ENCODE assay signal across 18 cellular contexts in genomic region chr7:37062019-37062418, GRCh38.
DNase-seq lines count a peak whose midpoint lies in the region; ATAC-seq and TF ChIP-seq lines count a peak whose summit lies in the region.
"Had no signal": no experiment of that assay in that cellular context is flagged by ENCODE, and none has a peak within 500 bp of the region (broad histone marks: within the 10 kb centered on the region; RNA-seq: fewer than 3 reads in every experiment).

No MANE protein-coding gene starts in this region.

- peaks cover 40% of the 10 kb centered on the region for H3K36me3 Mint-ChIP-seq in activated CD4-positive, alpha-beta T cell treated with anti-CD3 and anti-CD28 coated beads for 36 hours (ENCODE audit: low read depth)
- H3K36me3 Mint-ChIP-seq in activated CD4-positive, alpha-beta T cell treated with anti-CD3 and anti-CD28 coated beads, Interleukin-2, amount 10 ng/mL, durations not matched to agents 7 days and 5 days (ENCODE audit: low read depth), result peaks cover 35% of the 10 kb centered on the region

- peak overlapping the region; percentile 23 for H3K27ac Mint-ChIP-seq in activated CD4-positive, alpha-beta T cell treated with anti-CD3 and anti-CD28 coated beads for 36 hours
- H3K27ac Mint-ChIP-seq in activated CD4-positive, alpha-beta T cell treated with anti-CD3 and anti-CD28 coated beads, Interleukin-2, amount 10 ng/mL, durations not matched to agents 7 days and 5 days, result no peak overlapping the region

- H3K79me2 ChIP-seq in neural cell (replicated peaks; ENCODE audit: insufficient read depth, low read length), result no peaks in the 10 kb centered on the region

- H3K27me3 Mint-ChIP-seq in activated CD4-positive, alpha-beta T cell treated with anti-CD3 and anti-CD28 coated beads for 36 hours, result no peaks in the 10 kb centered on the region
- H3K27me3 Mint-ChIP-seq in activated CD4-positive, alpha-beta T cell treated with anti-CD3 and anti-CD28 coated beads, Interleukin-2, amount 10 ng/mL, durations not matched to agents 7 days and 5 days, result no peaks in the 10 kb centered on the region

- peak overlapping the region; percentile 28 for H3K4me2 ChIP-seq in neural cell (ENCODE audit: low read length)
- H3K4me2 ChIP-seq: PC-9 had no signal

- no peaks in the 10 kb centered on the region for H3K27me3 ChIP-seq in neural cell (ENCODE audit: insufficient read depth, low read depth, low read length)

- no peaks in the 10 kb centered on the region for H3K36me3 ChIP-seq in neural cell (ENCODE audit: insufficient read depth, low read length)

- no peaks in the 10 kb centered on the region for H4K20me1 ChIP-seq in neural cell (ENCODE audit: insufficient read depth)

- TF ChIP-seq CTCF in astrocyte of the spinal cord (IDR thresholded peaks at IDR 0.05; ENCODE audit: low read depth, low read length) (no peak), neural cell (IDR thresholded peaks at IDR 0.05; ENCODE audit: poor library complexity, severe bottlenecking) (no peak)

- no peak overlapping the region for H3K4me3 Mint-ChIP-seq in activated CD4-positive, alpha-beta T cell treated with anti-CD3 and anti-CD28 coated beads for 36 hours
- H3K4me3 Mint-ChIP-seq in activated CD4-positive, alpha-beta T cell treated with anti-CD3 and anti-CD28 coated beads, Interleukin-2, amount 10 ng/mL, durations not matched to agents 7 days and 5 days, result no peak overlapping the region

- H3F3A ChIP-seq in neural cell (ENCODE audit: insufficient read depth, low read length, poor library complexity, severe bottlenecking), result peaks cover 11% of the 10 kb centered on the region

- CTCF ChIA-PET in activated CD4-positive, alpha-beta T cell treated with anti-CD3 and anti-CD28 coated beads for 36 hours (lab: Charles Lee), result no interaction called here
- CTCF ChIA-PET in activated CD4-positive, alpha-beta T cell treated with anti-CD3 and anti-CD28 coated beads, Interleukin-2, amount 10 ng/mL, durations not matched to agents 7 days and 5 days (lab: Charles Lee), result no interaction called here

- no peaks in the 10 kb centered on the region for H3K9me2 ChIP-seq in neural cell (ENCODE audit: insufficient read depth, low read length)

- no peak overlapping the region for H3K4me3 ChIP-seq in astrocyte of the spinal cord (ENCODE audit: low read depth, low read length)
- H3K4me3 ChIP-seq in neural cell (ENCODE audit: low read length), result peak overlapping the region; percentile 40
- H3K4me3 ChIP-seq: GM23248, PC-9 had no signal

- peak overlapping the region; percentile 5 for H2AFZ ChIP-seq in neural cell (ENCODE audit: low read depth, low read length)
- H2AFZ ChIP-seq: GM23248, PC-9 had no signal

- no peaks in the 10 kb centered on the region for H3K9me3 ChIP-seq in neural cell (ENCODE audit: low read length)

- H3K9me3 Mint-ChIP-seq in activated CD4-positive, alpha-beta T cell treated with anti-CD3 and anti-CD28 coated beads for 36 hours (ENCODE audit: low read depth), result peaks cover 3% of the 10 kb centered on the region
- peaks cover 3% of the 10 kb centered on the region for H3K9me3 Mint-ChIP-seq in activated CD4-positive, alpha-beta T cell treated with anti-CD3 and anti-CD28 coated beads, Interleukin-2, amount 10 ng/mL, durations not matched to agents 7 days and 5 days

- H3K27ac ChIP-seq in neural cell (ENCODE audit: low read length), result peak overlapping the region; percentile 76
- H3K27ac ChIP-seq: GM23248, HL-60, PC-9 had no signal

- intact Hi-C loops in activated CD4-positive, alpha-beta T cell treated with anti-CD3 and anti-CD28 coated beads for 36 hours (cut with DNase I, micrococcal nuclease), result loop anchor here in 1 of 2 experiments (10.0 kb wide), 1 partner anchor 337 kb away; the partner anchor contains the start of gene AOAH

- POLR2A ChIA-PET in activated CD4-positive, alpha-beta T cell treated with anti-CD3 and anti-CD28 coated beads for 36 hours (lab: Charles Lee), result no interaction called here
- POLR2A ChIA-PET in activated CD4-positive, alpha-beta T cell treated with anti-CD3 and anti-CD28 coated beads, Interleukin-2, amount 10 ng/mL, durations not matched to agents 7 days and 5 days (lab: Charles Lee), result no interaction called here

- peaks cover 38% of the 10 kb centered on the region for H3K4me1 Mint-ChIP-seq in activated CD4-positive, alpha-beta T cell treated with anti-CD3 and anti-CD28 coated beads for 36 hours
- peaks cover 12% of the 10 kb centered on the region for H3K4me1 Mint-ChIP-seq in activated CD4-positive, alpha-beta T cell treated with anti-CD3 and anti-CD28 coated beads, Interleukin-2, amount 10 ng/mL, durations not matched to agents 7 days and 5 days

- in situ Hi-C loops in astrocyte of the spinal cord (cut with HindIII; ENCODE audit: low sequenced_read_pairs), result no loop called here

- ATAC-seq in activated CD4-positive, alpha-beta T cell treated with anti-CD3 and anti-CD28 coated beads for 36 hours, result peak; percentile 20

- peak overlapping the region; percentile 2 for H3K9ac ChIP-seq in neural cell (ENCODE audit: low read length)
- H3K9ac ChIP-seq: GM23248 had no signal

- DNase-seq in activated CD4-positive, alpha-beta T cell treated with anti-CD3 and anti-CD28 coated beads for 36 hours, result no peak
- no peak for DNase-seq in activated CD4-positive, alpha-beta T cell treated with anti-CD3 and anti-CD28 coated beads, Interleukin-2, amount 10 ng/mL, durations not matched to agents 7 days and 5 days
- peak; percentile 34 for DNase-seq in M059J (ENCODE audit: low read depth)
- DNase-seq in astrocyte of the spinal cord (ENCODE audit: low read depth, low spot score), result peak; percentile 5
- no peak for DNase-seq in AG08395 (ENCODE audit: low spot score)
- no peak for DNase-seq in SKM-1 (lab: John Stamatoyannopoulos, UW; ENCODE audit: unreplicated experiment)
- no peak for DNase-seq in LoVo (ENCODE audit: low spot score)
- DNase-seq: C1 segment of cervical spinal cord, DMS79 treated with DMSO at 0.1 percent for 48 hours, GM23248, HCEC 1CT, MV-4-11, NCI-H1417 treated with DMSO at 0.1 percent for 48 hours, NCI-H1930, NCI-H748 treated with DMSO at 0.1 percent for 48 hours, PC-9 had no signal

- no peak for TF ChIP-seq EP300 in neural cell (conservative IDR thresholded peaks at IDR 0.05; ENCODE audit: poor library complexity, severe bottlenecking)

- TF ChIP-seq RAD21 in neural cell (conservative IDR thresholded peaks at IDR 0.05), result no peak

TF ChIP-seq in neural cell, 6 proteins besides CTCF, POLR2A, EP300 and RAD21:
- TF ChIP-seq TAF1 (IDR thresholded peaks at IDR 0.05; ENCODE audit: low read depth) (no peak), POLR2AphosphoS5 (IDR thresholded peaks at IDR 0.05) (no peak), REST (IDR thresholded peaks at IDR 0.05; ENCODE audit: borderline replicate concordance) (no peak), EZH2 (IDR thresholded peaks at IDR 0.05; ENCODE audit: borderline replicate concordance, insufficient read depth, low read length, poor library complexity, severe bottlenecking) (no peak), MXI1 (conservative IDR thresholded peaks at IDR 0.05; ENCODE audit: poor library complexity, severe bottlenecking) (no peak), SMC3 (conservative IDR thresholded peaks at IDR 0.05; ENCODE audit: poor library complexity) (no peak)

Comparison
In these comparisons a context has a peak if more than half of its experiments do, and no peak if none do; other contexts are left out.
1. DNase-seq: peak in M059J (single experiment) and astrocyte of the spinal cord (single experiment); none in activated CD4-positive, alpha-beta T cell treated with anti-CD3 and anti-CD28 coated beads for 36 hours (single experiment), activated CD4-positive, alpha-beta T cell treated with anti-CD3 and anti-CD28 coated beads, Interleukin-2, amount 10 ng/mL, durations not matched to agents 7 days and 5 days (single experiment), AG08395 (single experiment), SKM-1 (single experiment) and LoVo (single experiment).